8 cellular contexts compared by ENCODE assay signal in the genomic region with DNA sequence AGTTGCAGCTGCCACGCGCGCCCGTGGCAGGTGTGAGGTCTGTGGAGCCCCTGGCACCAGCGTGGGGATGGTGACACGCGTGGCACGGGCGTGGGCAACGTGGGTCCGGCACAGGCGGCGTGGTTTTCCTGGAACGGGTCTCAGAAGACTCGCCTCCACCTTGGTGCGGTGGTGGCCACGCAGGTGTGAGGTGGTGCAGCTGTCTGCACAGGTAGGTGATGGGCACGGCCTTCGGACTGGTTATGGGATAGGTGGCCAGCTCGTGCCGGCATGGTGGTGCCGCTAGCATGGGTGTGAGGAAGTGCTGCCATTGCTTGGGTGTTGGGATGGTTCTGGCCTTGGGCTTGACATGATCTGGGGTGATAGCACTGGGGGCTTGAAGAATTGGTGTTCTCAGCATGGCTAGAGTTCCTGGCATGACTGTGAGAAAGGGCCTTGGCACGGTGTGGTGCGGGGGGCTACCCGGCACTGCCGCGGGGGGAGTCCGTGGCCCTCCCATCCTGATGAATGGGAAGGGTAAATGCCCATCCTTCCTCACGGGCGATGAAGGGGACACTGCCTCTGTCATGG. TPM values are rescaled to one million over a fixed set of nuclear protein-coding genes. Genes with fewer than 3 reads are reported as not detected.
DNase-seq lines count a peak whose midpoint lies in the region; ATAC-seq and TF ChIP-seq lines count a peak whose summit lies in the region.

No MANE protein-coding gene starts in this region.

- peaks cover 22% of the 10 kb centered on the region for H3K4me1 Mint-ChIP-seq in glutamatergic neuron (ENCODE audit: low read depth, unreplicated experiment)
- peaks cover 5% of the 10 kb centered on the region for H3K4me1 Mint-ChIP-seq in T-helper 17 cell

- peak overlapping the region; percentile 86 for H3K4me2 ChIP-seq in GM23248 (ENCODE audit: unreplicated experiment)

- no peaks in the 10 kb centered on the region for H3K9me2 ChIP-seq in GM23248 (ENCODE audit: insufficient read depth)

- ATAC-seq in gastrocnemius medialis (no peak), T-helper 17 cell (no peak), HG03039 (IDR thresholded peaks at IDR 0.05; ENCODE audit: unreplicated experiment) (no peak)

- H3K27me3 Mint-ChIP-seq in glutamatergic neuron (ENCODE audit: unreplicated experiment) (peaks cover 14% of the 10 kb centered on the region), T-helper 17 cell (peaks cover 42% of the 10 kb centered on the region)

- no peak for DNase-seq in GM23248
- DNase-seq in glutamatergic neuron: no peak
- DNase-seq in gastrocnemius medialis: no peak
- DNase-seq in T-helper 17 cell: no peak
- DNase-seq in hepatic stellate cell (ENCODE audit: low spot score): no peak
- no peak for DNase-seq in CD1c-positive myeloid dendritic cell (ENCODE audit: extremely low spot score)

- H3K79me2 ChIP-seq in GM23248 (ENCODE audit: insufficient read depth): no peaks in the 10 kb centered on the region; the same call in 1 of the 2 replicates

- peak overlapping the region; percentile 63 for H2AFZ ChIP-seq in GM23248

- TF ChIP-seq POLR2A in gastrocnemius medialis (IDR thresholded peaks at IDR 0.05): no peak

- intact Hi-C loops in gastrocnemius medialis (cut with DNase I; ENCODE audit: low total_unique reads): loop anchor here (1.0 to 5.0 kb wide), 3 partner anchors 14 to 528 kb away; no protein-coding TSS in a partner anchor

- H3K9me3 Mint-ChIP-seq in glutamatergic neuron (ENCODE audit: unreplicated experiment): peaks cover 16% of the 10 kb centered on the region

- H3K9me3 ChIP-seq in GM23248 (ENCODE audit: low read depth): no peaks in the 10 kb centered on the region
- no peaks in the 10 kb centered on the region for H3K9me3 ChIP-seq in gastrocnemius medialis
- H3K9me3 ChIP-seq in T-helper 17 cell (ENCODE audit: control insufficient read depth, low read length, poor library complexity, severe bottlenecking): no peaks in the 10 kb centered on the region

- in situ Hi-C loops in GM23248 (cut with MboI) (no loop called here), gastrocnemius medialis (cut with MboI; ENCODE audit: low sequenced_read_pairs in 4 of 4) (loop anchor here in 1 of 4 donors (5.0 kb wide), 1 partner anchor 52 kb away; no protein-coding TSS in a partner anchor)

- H3K36me3 Mint-ChIP-seq in glutamatergic neuron (ENCODE audit: unreplicated experiment): peaks cover 4% of the 10 kb centered on the region
- no peaks in the 10 kb centered on the region for H3K36me3 Mint-ChIP-seq in T-helper 17 cell (ENCODE audit: low read depth)

- no peak overlapping the region for H3K27ac Mint-ChIP-seq in glutamatergic neuron (ENCODE audit: unreplicated experiment)
- no peak overlapping the region for H3K27ac Mint-ChIP-seq in T-helper 17 cell

- H3K27me3 ChIP-seq in GM23248 (replicated peaks; ENCODE audit: insufficient read depth) (peaks cover 15% of the 10 kb centered on the region), gastrocnemius medialis (no peaks in the 10 kb centered on the region)

- H3K36me3 ChIP-seq in GM23248 (ENCODE audit: low read depth) (no peaks in the 10 kb centered on the region), gastrocnemius medialis (no peaks in the 10 kb centered on the region)

- H3K4me1 ChIP-seq in GM23248 (ENCODE audit: insufficient read depth) (no peaks in the 10 kb centered on the region), gastrocnemius medialis (peaks cover 27 to 28% of the 10 kb centered on the region in 2 donors)

- peak overlapping the region; percentile 82 for H3K4me3 Mint-ChIP-seq in glutamatergic neuron (ENCODE audit: unreplicated experiment)
- no peak overlapping the region for H3K4me3 Mint-ChIP-seq in T-helper 17 cell

- no peak for TF ChIP-seq CTCF in VCaP (conservative IDR thresholded peaks at IDR 0.05)
- no peak for TF ChIP-seq CTCF in glutamatergic neuron (IDR thresholded peaks at IDR 0.05; ENCODE audit: partially characterized antibody, unreplicated experiment)
- no peak for TF ChIP-seq CTCF in gastrocnemius medialis (IDR thresholded peaks at IDR 0.05 in 4 of 5, conservative IDR thresholded peaks at IDR 0.05 in 1 of 5)

- 39 to 41% methylated on average over 19 to 30 of the region's 30 CpGs for WGBS in GM23248 (ENCODE audit: low coverage in 1 of 2, low lambda C conversion rate in 2 of 2, missing lambda C conversion rate in 2 of 2), 2 experiments

- H3K4me3 ChIP-seq in GM23248: peak overlapping the region; percentile 76
- peak overlapping the region; percentile 46 to 62 (median 56) for H3K4me3 ChIP-seq in gastrocnemius medialis

- H3K9ac ChIP-seq in GM23248: peak overlapping the region; percentile 70; the same call in 1 of the 2 replicates

- H3K27ac ChIP-seq in GM23248 (no peak overlapping the region), VCaP (peak overlapping the region; percentile 58; the same call in 1 of the 2 replicates), gastrocnemius medialis (no peak overlapping the region)

- H4K20me1 ChIP-seq in GM23248 (ENCODE audit: insufficient read depth): no peaks in the 10 kb centered on the region

- H3F3A ChIP-seq in GM23248 (ENCODE audit: insufficient read depth): peaks cover 4% of the 10 kb centered on the region; the same call in 1 of the 2 replicates

RNA-seq across cellular contexts. Expression of a gene that starts 0.5 kb away (rescaled TPM):
- total RNA-seq in GM23248 (2014; rRNA removed; shearing (Covaris generic)): 1.3 and 2.3 TPM in 2 replicates
- polyA plus RNA-seq in GM23248 (2016; fragmentation: Nextera tagmentation; extraction: Ambion mirVana): 1.3 and 1.4 TPM in 2 replicates
- total RNA-seq in glutamatergic neuron (ENCODE audit: unreplicated experiment) (9.6 TPM), gastrocnemius medialis (1 to 10 TPM in 3 of 4 donors, under 1 TPM in 1; 0.58 to 5.5 (median 2.9) TPM), T-helper 17 cell (1 to 10 TPM; 1.3 to 2.1 TPM)
